2 cellular contexts compared by ENCODE assay signal in the genomic region with DNA sequence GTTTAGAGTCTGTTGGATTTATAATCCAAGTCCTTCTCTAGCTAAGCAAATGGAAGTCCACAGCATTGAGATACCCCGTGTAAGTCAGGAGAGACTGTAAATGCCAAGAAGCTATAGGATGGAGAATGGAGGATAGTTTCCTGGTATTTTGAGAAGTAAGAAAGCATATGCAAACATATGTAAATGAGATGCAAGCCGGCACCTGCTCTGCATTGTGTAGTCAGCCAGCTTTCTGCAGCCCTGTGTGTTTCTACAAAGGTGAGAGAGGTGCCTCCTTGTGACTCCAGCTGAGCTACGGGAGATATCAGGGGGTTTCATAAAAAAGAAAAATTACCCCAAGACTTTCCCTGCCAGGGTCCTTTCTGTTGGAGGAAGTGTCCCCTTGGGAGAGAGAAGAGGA.
TF ChIP-seq lines count a peak whose summit lies in the region.

No MANE protein-coding gene starts in this region.

TF ChIP-seq in GM12878, 131 proteins besides CTCF, POLR2A, EP300 and RAD21:
- TF ChIP-seq SIN3A (IDR thresholded peaks at IDR 0.05; ENCODE audit: low read depth, low read length) (no peak), POU2F2 (IDR thresholded peaks at IDR 0.05; ENCODE audit: borderline replicate concordance, low read depth, low read length) (0 out of 3 replicates have a peak, but pooled peaks have one; percentile 18)
TF ChIP-seq in GM12878: peak in this region for 1.

TF ChIP-seq in SK-N-SH, 30 proteins besides CTCF, POLR2A, EP300 and RAD21:
- TF ChIP-seq FOXJ3 (CRISPR knock-in tag; IDR thresholded peaks at IDR 0.05), result no peak
- TF ChIP-seq YY1 (IDR thresholded peaks at IDR 0.05; ENCODE audit: low read depth), result no peak
- no peak for TF ChIP-seq MEF2A (IDR thresholded peaks at IDR 0.05; ENCODE audit: borderline replicate concordance, low read depth)
- TF ChIP-seq FOXM1 (IDR thresholded peaks at IDR 0.05; ENCODE audit: low read depth), result no peak
- no peak for TF ChIP-seq NRF1 (IDR thresholded peaks at IDR 0.05; ENCODE audit: low read depth, low read length)
- no peak for TF ChIP-seq ZBTB33 (IDR thresholded peaks at IDR 0.05; ENCODE audit: borderline replicate concordance, low read depth)
- TF ChIP-seq RXRA (IDR thresholded peaks at IDR 0.05; ENCODE audit: borderline replicate concordance, low read depth), result no peak
- TF ChIP-seq TAF1 (IDR thresholded peaks at IDR 0.05; ENCODE audit: borderline replicate concordance, low read depth, low read length), result no peak
- no peak for TF ChIP-seq SIN3A (IDR thresholded peaks at IDR 0.05; ENCODE audit: borderline replicate concordance, low read depth, low read length)
- TF ChIP-seq ELF1 (IDR thresholded peaks at IDR 0.05), result no peak
- TF ChIP-seq GATA2 (CRISPR knock-in tag; IDR thresholded peaks at IDR 0.05), result no peak
- no peak for TF ChIP-seq GABPA (IDR thresholded peaks at IDR 0.05; ENCODE audit: low read depth)
